In the genomic region with DNA sequence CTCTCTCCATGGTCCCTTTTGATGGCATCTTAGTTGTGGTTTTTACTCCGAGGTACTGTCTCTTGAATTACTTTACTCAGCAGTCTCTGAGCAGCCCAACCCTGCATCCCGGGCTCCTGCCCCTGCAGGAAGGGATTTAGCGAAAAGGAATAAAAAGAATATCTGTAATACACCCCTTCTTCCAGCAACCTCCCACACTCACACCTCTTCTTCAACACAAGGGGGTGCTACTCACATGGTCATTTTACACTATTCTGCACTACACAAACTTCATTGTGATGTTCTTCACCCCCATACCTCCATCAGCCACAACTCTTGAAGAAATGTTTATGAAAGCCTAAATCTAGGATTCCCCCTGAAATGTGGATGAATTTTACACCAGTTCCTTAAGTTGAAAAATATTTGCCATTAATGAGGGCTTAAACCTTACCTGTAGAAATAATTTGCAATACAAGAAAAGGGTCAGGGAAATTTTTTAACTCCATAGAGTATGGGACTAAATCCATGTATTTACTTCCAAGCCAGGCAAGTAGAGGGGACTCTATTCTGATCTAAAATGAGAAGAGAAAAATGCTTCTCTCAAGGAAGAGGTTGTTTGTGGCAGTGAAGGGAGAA, we compare ENCODE assay signal across 7 cellular contexts. TPM values are rescaled to one million over a fixed set of nuclear protein-coding genes. Genes with fewer than 3 reads are reported as not detected.
DNase-seq lines count a peak whose midpoint lies in the region; ATAC-seq and TF ChIP-seq lines count a peak whose summit lies in the region.

No MANE protein-coding gene starts in this region.

- H3K27me3 ChIP-seq in DOHH2 (ENCODE audit: control insufficient read depth, low read length), result no peaks in the 10 kb centered on the region

- H3K9me2 ChIP-seq in DOHH2 (replicated peaks; ENCODE audit: control insufficient read depth, low read length), result no peaks in the 10 kb centered on the region

- no peak overlapping the region for H3K4me3 ChIP-seq in DOHH2 (ENCODE audit: low read length)

- H3K9me3 ChIP-seq in DOHH2 (ENCODE audit: control insufficient read depth, insufficient read depth, low read length), result no peaks in the 10 kb centered on the region

- TF ChIP-seq CTCF in DOHH2 (IDR thresholded peaks at IDR 0.05; ENCODE audit: low read depth, low read length, poor library complexity, severe bottlenecking), result peak; percentile 84

- intact Hi-C loops in left cardiac atrium (cut with DNase I), result loop anchor here (2.0 to 10.0 kb wide), 4 partner anchors 141 to 381 kb away; no protein-coding TSS in a partner anchor
- intact Hi-C loops in sciatic nerve (cut with DNase I), result no loop called here

- H3K79me2 ChIP-seq in DOHH2 (ENCODE audit: control insufficient read depth, low read length), result no peaks in the 10 kb centered on the region

- no peaks in the 10 kb centered on the region for H4K20me1 ChIP-seq in DOHH2 (ENCODE audit: control insufficient read depth, insufficient read depth, low read depth, low read length)

- DNase-seq in NCI-H774 (lab: John Stamatoyannopoulos, UW) (peak; percentile 24), left cardiac atrium (no peak), sciatic nerve (ENCODE audit: low spot score) (no peak)
- DNase-seq in activated naive CD4-positive, alpha-beta T cell treated with anti-CD3 and anti-CD28 coated beads, Interleukin-2, amount 50 U/mL, for 16 hours, result peak; percentile 12

- peaks cover 2% of the 10 kb centered on the region; the same call in 1 of the 2 replicates for H3F3A ChIP-seq in DOHH2 (ENCODE audit: control insufficient read depth, insufficient read depth)

- peak overlapping the region; percentile 12; the same call in 1 of the 2 replicates for H3K4me2 ChIP-seq in DOHH2 (ENCODE audit: low read length)

- peaks cover 22% of the 10 kb centered on the region for H3K4me1 ChIP-seq in DOHH2 (ENCODE audit: control insufficient read depth, low read length)

- ATAC-seq in GM19395 (IDR thresholded peaks at IDR 0.05; ENCODE audit: unreplicated experiment) (peak; percentile 84), HG03460 (IDR thresholded peaks at IDR 0.05; ENCODE audit: unreplicated experiment) (peak; percentile 75), left cardiac atrium (peak; percentile 71 to 89), sciatic nerve (peak; percentile 84)

- H3K27ac ChIP-seq in DOHH2 (ENCODE audit: low read depth, low read length), result no peak overlapping the region

- no peaks in the 10 kb centered on the region for H3K36me3 ChIP-seq in DOHH2 (ENCODE audit: control insufficient read depth, low read length)

RNA-seq across cellular contexts. Expression of gene TPD52L3, which starts 26.0 kb away (rescaled TPM):
- total RNA-seq in left cardiac atrium, result not detected
- total RNA-seq in sciatic nerve, result not detected

RNA-seq across cellular contexts. Expression of gene UHRF2, which starts 58.8 kb away (rescaled TPM):
- 10 to 100 TPM; 18.0 to 18.1 TPM for total RNA-seq in left cardiac atrium
- total RNA-seq in sciatic nerve, result 66.1 TPM

Comparison
In these comparisons a context has a peak if more than half of its experiments do, and no peak if none do; other contexts are left out.
1. DNase-seq: peak in NCI-H774 (single experiment) and activated naive CD4-positive, alpha-beta T cell treated with anti-CD3 and anti-CD28 coated beads, Interleukin-2, amount 50 U/mL, for 16 hours (single experiment); none in left cardiac atrium (single experiment) and sciatic nerve (single experiment).
2. Peak in every context shown above with its lines, with median percentiles within 50 percentile points of each other: ATAC-seq.